ENCODE assay signal across 9 cellular contexts in the genomic region with DNA sequence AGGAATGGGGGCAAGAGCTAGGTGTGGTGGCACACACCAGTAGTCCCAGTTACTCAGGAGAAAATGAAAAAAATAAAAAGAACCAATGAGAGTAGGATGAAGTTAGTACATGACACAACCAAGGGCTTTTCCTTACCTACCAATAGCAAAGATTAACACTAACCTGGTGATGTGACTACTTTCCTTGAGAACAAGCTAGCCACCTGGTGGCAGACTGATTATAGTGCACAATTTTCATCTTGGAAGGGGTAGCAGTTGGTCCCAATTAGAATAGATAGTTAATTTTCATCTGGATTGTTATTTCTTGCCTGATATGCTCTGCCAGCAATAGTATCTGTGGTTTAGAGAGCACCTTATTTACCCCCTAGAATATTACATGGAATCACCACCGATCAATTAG.
DNase-seq lines count a peak whose midpoint lies in the region; ATAC-seq and TF ChIP-seq lines count a peak whose summit lies in the region.
"Had no signal": no experiment of that assay in that cellular context is flagged by ENCODE, and none has a peak within 500 bp of the region (broad histone marks: within the 10 kb centered on the region; RNA-seq: fewer than 3 reads in every experiment).

No MANE protein-coding gene starts in this region.

- H3K79me2 ChIP-seq in hepatocyte = no peaks in the 10 kb centered on the region

- intact Hi-C loops in body of pancreas (cut with DNase I) = no loop called here

- 63 to 82% methylated on average over 1 of the region's 1 CpG for WGBS in body of pancreas, 2 donors
- WGBS in hepatocyte (ENCODE audit: low lambda C conversion rate, missing lambda C conversion rate) = 92% methylated on average over 1 of the region's 1 CpG

- H3K9me3 ChIP-seq in body of pancreas = no peaks in the 10 kb centered on the region
- H3K9me3 ChIP-seq in hepatocyte (ENCODE audit: low read depth) = no peaks in the 10 kb centered on the region

- no peak overlapping the region for H3K27ac ChIP-seq in body of pancreas
- no peak overlapping the region for H3K27ac ChIP-seq in hepatocyte

- no peak overlapping the region for H2AFZ ChIP-seq in hepatocyte

- no peaks in the 10 kb centered on the region for H3K36me3 ChIP-seq in body of pancreas (replicated peaks in 1 of 2; ENCODE audit: insufficient read depth in 1 of 2, low read depth in 2 of 2)
- no peaks in the 10 kb centered on the region for H3K36me3 ChIP-seq in hepatocyte (replicated peaks; ENCODE audit: insufficient read depth, low read depth)

- H3K4me3 ChIP-seq in retinal pigment epithelial cell (ENCODE audit: low read length) (no peak overlapping the region), body of pancreas (no peak overlapping the region), hepatocyte (no peak overlapping the region)

- peak; percentile 5 for DNase-seq in NCI-H748 (lab: John Stamatoyannopoulos, UW; ENCODE audit: unreplicated experiment)
- no peak for DNase-seq in NCI-H748 treated with DMSO at 0.1 percent for 48 hours (lab: John Stamatoyannopoulos, UW)
- peak; percentile 3 for DNase-seq in HS-5 (ENCODE audit: low read depth)
- DNase-seq in astrocyte of the hippocampus (ENCODE audit: low read depth, low spot score) = peak; percentile 31
- no peak for DNase-seq in retinal pigment epithelial cell (ENCODE audit: low read depth)
- no peak for DNase-seq in AG20443 (ENCODE audit: low spot score)
- no peak for DNase-seq in body of pancreas
- no peak for DNase-seq in hepatocyte (ENCODE audit: low spot score)
- DNase-seq: CD4-positive, CD25-positive, alpha-beta regulatory T cell had no signal

- no peak for ATAC-seq in body of pancreas

- TF ChIP-seq POLR2A in body of pancreas (IDR thresholded peaks at IDR 0.05) = no peak

- H3K4me1 ChIP-seq in body of pancreas = no peaks in the 10 kb centered on the region
- H3K4me1 ChIP-seq in hepatocyte (ENCODE audit: insufficient read depth) = no peaks in the 10 kb centered on the region

- no peaks in the 10 kb centered on the region for H3K27me3 ChIP-seq in body of pancreas
- H3K27me3 ChIP-seq in hepatocyte = no peaks in the 10 kb centered on the region

- H3K9me2 ChIP-seq in hepatocyte (replicated peaks; ENCODE audit: insufficient read depth) = no peaks in the 10 kb centered on the region

- no peaks in the 10 kb centered on the region for H4K20me1 ChIP-seq in hepatocyte (ENCODE audit: insufficient read depth, poor library complexity, severe bottlenecking)

- TF ChIP-seq CTCF in retinal pigment epithelial cell (conservative IDR thresholded peaks at IDR 0.05; ENCODE audit: low read depth, low read length) (peak; percentile 47), body of pancreas (IDR thresholded peaks at IDR 0.05) (no peak), hepatocyte (IDR thresholded peaks at IDR 0.05; ENCODE audit: poor library complexity) (no peak)

- no peak overlapping the region for H3K4me2 ChIP-seq in hepatocyte

Comparison
In these comparisons a context has a peak if more than half of its experiments do, and no peak if none do; other contexts are left out.
1. DNase-seq: peak in NCI-H748 (single experiment), HS-5 (single experiment) and astrocyte of the hippocampus (single experiment); none in NCI-H748 treated with DMSO at 0.1 percent for 48 hours (single experiment), retinal pigment epithelial cell (single experiment), AG20443 (single experiment), body of pancreas (0 of 4) and hepatocyte (single experiment).